ENCODE assay signal across 13 cellular contexts in the genomic region with DNA sequence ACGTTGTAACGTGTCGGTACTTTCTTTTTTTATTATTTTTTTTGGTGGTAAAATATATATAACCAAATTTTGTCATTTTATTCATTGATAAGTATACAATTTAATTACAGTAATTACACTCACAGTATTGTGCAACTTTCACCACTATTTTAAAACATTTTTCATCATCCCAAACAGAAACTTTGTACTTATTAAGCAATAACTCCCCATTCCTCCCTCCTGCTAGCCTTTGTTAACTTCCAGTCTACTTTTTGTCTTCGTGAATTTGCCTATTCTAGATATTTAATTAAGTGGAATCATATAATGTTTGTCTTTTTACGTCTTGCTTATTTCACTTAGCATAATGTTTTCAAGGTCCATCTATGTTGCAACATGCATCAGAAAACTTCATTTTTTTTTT.
"Had no signal": no experiment of that assay in that cellular context is flagged by ENCODE, and none has a peak within 500 bp of the region (broad histone marks: within the 10 kb centered on the region; RNA-seq: fewer than 3 reads in every experiment).

No MANE protein-coding gene starts in this region.

- H3K4me3 ChIP-seq: coronary artery, gastroesophageal sphincter, left ventricle myocardium inferior, stomach, vagina had no signal

- H3K27me3 Mint-ChIP-seq: activated CD4-positive, alpha-beta memory T cell treated with anti-CD3 and anti-CD28 coated beads for 36 hours had no signal

- H3K4me3 Mint-ChIP-seq: activated CD4-positive, alpha-beta memory T cell treated with anti-CD3 and anti-CD28 coated beads for 36 hours; activated naive CD4-positive, alpha-beta T cell treated with anti-CD3 and anti-CD28 coated beads for 36 hours had no signal

- H3K9me3 ChIP-seq: gastroesophageal sphincter, left ventricle myocardium inferior, stomach, vagina had no signal

- H3K36me3 ChIP-seq: gastroesophageal sphincter, left ventricle myocardium inferior, stomach, vagina had no signal

- H3K9me3 Mint-ChIP-seq: activated CD4-positive, alpha-beta memory T cell treated with anti-CD3 and anti-CD28 coated beads for 36 hours had no signal

- H3K4me1 ChIP-seq: left ventricle myocardium inferior had no signal

- ATAC-seq: gastroesophageal sphincter had no signal

- DNase-seq: activated CD4-positive, alpha-beta memory T cell treated with anti-CD3 and anti-CD28 coated beads for 36 hours; activated CD8-positive, alpha-beta memory T cell treated with anti-CD3 and anti-CD28 coated beads, Interleukin-2, amount 50 U/mL, for 48 hours; activated naive CD4-positive, alpha-beta T cell treated with anti-CD3 and anti-CD28 coated beads for 36 hours; effector CD8-positive, alpha-beta T cell; left ventricle myocardium inferior; mesendoderm; retina; stimulated activated CD4-positive, alpha-beta T cell treated with anti-CD3 and anti-CD28 coated beads, Interleukin-15, amount 100 ng/mL, for 24 hours; stimulated activated CD4-positive, alpha-beta T cell treated with anti-CD3 and anti-CD28 coated beads, Interleukin-4, amount 100 ng/mL, for 24 hours; stomach had no signal

- H3K27ac Mint-ChIP-seq: activated CD4-positive, alpha-beta memory T cell treated with anti-CD3 and anti-CD28 coated beads for 36 hours; activated naive CD4-positive, alpha-beta T cell treated with anti-CD3 and anti-CD28 coated beads for 36 hours had no signal

- H3K27ac ChIP-seq: coronary artery, gastroesophageal sphincter, left ventricle myocardium inferior, vagina had no signal

- H3K27me3 ChIP-seq: gastroesophageal sphincter, stomach, vagina had no signal
